30 cellular contexts compared by ENCODE assay signal in the genomic region with DNA sequence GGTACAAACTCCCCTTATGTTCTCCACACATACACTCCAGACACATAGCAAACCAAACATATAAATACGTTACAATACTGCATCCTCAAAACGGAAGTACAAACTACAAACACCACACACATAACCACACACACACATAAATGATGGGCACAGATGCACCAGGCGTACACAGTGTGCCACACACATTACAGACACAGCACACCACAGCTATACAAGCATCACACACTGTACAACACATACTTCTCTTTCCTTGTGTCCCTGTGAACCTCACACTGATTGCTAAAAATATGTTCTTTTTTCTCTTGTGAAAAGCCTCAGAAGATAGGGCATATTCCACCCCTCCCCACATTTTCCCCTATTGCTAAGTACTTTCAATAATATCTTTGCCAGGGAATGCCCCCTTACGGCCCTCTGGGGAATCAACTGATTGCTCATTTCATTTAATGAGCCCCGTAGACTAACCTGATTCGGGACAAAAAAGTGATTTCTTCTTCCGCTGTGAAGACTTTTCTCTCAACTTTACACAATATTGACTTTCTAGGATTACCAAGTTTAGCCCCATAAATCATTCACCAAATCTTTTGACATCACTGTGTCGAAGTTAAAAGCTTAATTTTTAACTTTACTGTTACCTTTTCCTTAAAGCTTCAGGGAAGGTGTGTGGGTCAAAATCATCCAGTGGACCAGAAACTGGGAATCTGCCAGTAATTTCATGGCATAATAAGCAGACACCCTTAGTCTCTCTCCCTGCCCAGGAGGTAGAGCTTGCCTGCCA. TPM values are rescaled to one million over a fixed set of nuclear protein-coding genes. Genes with fewer than 3 reads are reported as not detected.
DNase-seq lines count a peak whose midpoint lies in the region; ATAC-seq and TF ChIP-seq lines count a peak whose summit lies in the region.
"Had no signal": no experiment of that assay in that cellular context is flagged by ENCODE, and none has a peak within 500 bp of the region (broad histone marks: within the 10 kb centered on the region; RNA-seq: fewer than 3 reads in every experiment).

A gene with protein sequence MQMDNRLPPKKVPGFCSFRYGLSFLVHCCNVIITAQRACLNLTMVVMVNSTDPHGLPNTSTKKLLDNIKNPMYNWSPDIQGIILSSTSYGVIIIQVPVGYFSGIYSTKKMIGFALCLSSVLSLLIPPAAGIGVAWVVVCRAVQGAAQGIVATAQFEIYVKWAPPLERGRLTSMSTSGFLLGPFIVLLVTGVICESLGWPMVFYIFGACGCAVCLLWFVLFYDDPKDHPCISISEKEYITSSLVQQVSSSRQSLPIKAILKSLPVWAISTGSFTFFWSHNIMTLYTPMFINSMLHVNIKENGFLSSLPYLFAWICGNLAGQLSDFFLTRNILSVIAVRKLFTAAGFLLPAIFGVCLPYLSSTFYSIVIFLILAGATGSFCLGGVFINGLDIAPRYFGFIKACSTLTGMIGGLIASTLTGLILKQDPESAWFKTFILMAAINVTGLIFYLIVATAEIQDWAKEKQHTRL (minus strand): TSS at position 521 of the 775 bp plus-strand sequence. CDS start 1,495 bp downstream, outside the sequence.

- DNase-seq in DMS79 (lab: John Stamatoyannopoulos, UW), result peak; percentile 53
- DNase-seq in NCI-H69 (lab: John Stamatoyannopoulos, UW), result peak; percentile 43
- DNase-seq in kidney tubule cell (ENCODE audit: low spot score), result peak; percentile 87
- DNase-seq in progenitor cell of endocrine pancreas (ENCODE audit: low spot score, unreplicated experiment), result no peak
- DNase-seq in stimulated activated naive CD4-positive, alpha-beta T cell treated with Interleukin-2 at 50 U/mL for 16 hours (lab: John Stamatoyannopoulos, UW), result no peak
- DNase-seq in SHP77 (lab: John Stamatoyannopoulos, UW), result no peak
- DNase-seq in caudate nucleus (lab: John Stamatoyannopoulos, UW), result no peak
- DNase-seq: activated CD4-positive, alpha-beta T cell treated with anti-CD3 and anti-CD28 coated beads, Interleukin-2, amount 10 ng/mL, durations not matched to agents 7 days and 5 days; activated CD8-positive, alpha-beta memory T cell treated with anti-CD3 and anti-CD28 coated beads, Interleukin-2, amount 10 ng/mL, durations not matched to agents 7 days and 5 days; activated T-cell treated with anti-CD3 and anti-CD28 coated beads, Interleukin-2, amount 50 U/mL, for 72 hours; anterior cingulate cortex; GDM1; naive thymus-derived CD4-positive, alpha-beta T cell; NCI-H187 treated with DMSO at 0.1 percent for 48 hours; NCI-H446; retina had no signal

- no peak for ATAC-seq in HG02588 (IDR thresholded peaks at IDR 0.05; ENCODE audit: unreplicated experiment)
- ATAC-seq: activated CD8-positive, alpha-beta memory T cell treated with anti-CD3 and anti-CD28 coated beads, Interleukin-2, amount 10 ng/mL, durations not matched to agents 7 days and 5 days; activated T-cell treated with anti-CD3 and anti-CD28 coated beads, Interleukin-2, amount 50 U/mL, for 72 hours; naive thymus-derived CD4-positive, alpha-beta T cell; Right ventricle myocardium inferior; stimulated activated effector memory CD8-positive, alpha-beta T cell treated with anti-CD3 and anti-CD28 coated beads, Interleukin-12 subunit alpha, Interleukin-12 subunit beta, amount 100 ng/mL, for 72 hours had no signal

- H3K36me3 Mint-ChIP-seq in progenitor cell of endocrine pancreas (ENCODE audit: insufficient read depth), result no peaks in the 10 kb centered on the region
- H3K36me3 Mint-ChIP-seq: activated naive CD4-positive, alpha-beta T cell treated with anti-CD3 and anti-CD28 coated beads, Interleukin-2, amount 50 U/mL, for 24 hours; CD14-positive monocyte; stimulated activated effector memory CD8-positive, alpha-beta T cell treated with anti-CD3 and anti-CD28 coated beads, Interleukin-12 subunit alpha, Interleukin-12 subunit beta, amount 100 ng/mL, for 72 hours had no signal

- peak within 1 kb of the TSS; percentile 6 for H3K4me3 Mint-ChIP-seq in progenitor cell of endocrine pancreas (ENCODE audit: low read depth)
- H3K4me3 Mint-ChIP-seq: activated CD4-positive, alpha-beta T cell treated with anti-CD3 and anti-CD28 coated beads, Interleukin-2, amount 10 ng/mL, durations not matched to agents 7 days and 5 days; activated CD8-positive, alpha-beta memory T cell treated with anti-CD3 and anti-CD28 coated beads, Interleukin-2, amount 10 ng/mL, durations not matched to agents 7 days and 5 days; activated naive CD4-positive, alpha-beta T cell treated with anti-CD3 and anti-CD28 coated beads, Interleukin-2, amount 50 U/mL, for 24 hours; activated T-cell treated with anti-CD3 and anti-CD28 coated beads, Interleukin-2, amount 50 U/mL, for 72 hours; CD14-positive monocyte; dendritic cell treated with granulocyte-macrophage colony-stimulating factor and Interleukin-4, amounts not matched to agents 40 ng/mL and 50 ng/mL, for 4 days; naive thymus-derived CD4-positive, alpha-beta T cell; stimulated activated effector memory CD8-positive, alpha-beta T cell treated with anti-CD3 and anti-CD28 coated beads, Interleukin-12 subunit alpha, Interleukin-12 subunit beta, amount 100 ng/mL, for 72 hours; T-helper 2 cell treated with Interferon-gamma antibody and Interleukin-4, amounts not matched to agents 5 μg/mL and 100 μg/mL, for 36 hours had no signal

- H3K9me3 Mint-ChIP-seq in progenitor cell of endocrine pancreas (ENCODE audit: low read depth), result no peaks in the 10 kb centered on the region
- H3K9me3 Mint-ChIP-seq: activated CD4-positive, alpha-beta T cell treated with anti-CD3 and anti-CD28 coated beads, Interleukin-2, amount 10 ng/mL, durations not matched to agents 7 days and 5 days; activated naive CD4-positive, alpha-beta T cell treated with anti-CD3 and anti-CD28 coated beads, Interleukin-2, amount 50 U/mL, for 24 hours; dendritic cell treated with granulocyte-macrophage colony-stimulating factor and Interleukin-4, amounts not matched to agents 40 ng/mL and 50 ng/mL, for 4 days; stimulated activated effector memory CD8-positive, alpha-beta T cell treated with anti-CD3 and anti-CD28 coated beads, Interleukin-12 subunit alpha, Interleukin-12 subunit beta, amount 100 ng/mL, for 72 hours; T-helper 2 cell treated with Interferon-gamma antibody and Interleukin-4, amounts not matched to agents 5 μg/mL and 100 μg/mL, for 36 hours had no signal

- TF ChIP-seq CTCF in progenitor cell of endocrine pancreas (IDR thresholded peaks at IDR 0.05; ENCODE audit: unreplicated experiment), result peak; percentile 34

- H3K27me3 Mint-ChIP-seq in progenitor cell of endocrine pancreas, result no peaks in the 10 kb centered on the region
- H3K27me3 Mint-ChIP-seq: dendritic cell treated with granulocyte-macrophage colony-stimulating factor and Interleukin-4, amounts not matched to agents 40 ng/mL and 50 ng/mL, for 4 days had no signal

- H3K27ac Mint-ChIP-seq in progenitor cell of endocrine pancreas, result no peak within 1 kb of the TSS
- H3K27ac Mint-ChIP-seq: activated CD4-positive, alpha-beta T cell treated with anti-CD3 and anti-CD28 coated beads, Interleukin-2, amount 10 ng/mL, durations not matched to agents 7 days and 5 days; activated CD8-positive, alpha-beta memory T cell treated with anti-CD3 and anti-CD28 coated beads, Interleukin-2, amount 10 ng/mL, durations not matched to agents 7 days and 5 days; activated naive CD4-positive, alpha-beta T cell treated with anti-CD3 and anti-CD28 coated beads, Interleukin-2, amount 50 U/mL, for 24 hours; CD14-positive monocyte; dendritic cell treated with granulocyte-macrophage colony-stimulating factor and Interleukin-4, amounts not matched to agents 40 ng/mL and 50 ng/mL, for 4 days; naive thymus-derived CD4-positive, alpha-beta T cell; stimulated activated effector memory CD8-positive, alpha-beta T cell treated with anti-CD3 and anti-CD28 coated beads, Interleukin-12 subunit alpha, Interleukin-12 subunit beta, amount 100 ng/mL, for 72 hours; T-helper 2 cell treated with Interferon-gamma antibody and Interleukin-4, amounts not matched to agents 5 μg/mL and 100 μg/mL, for 36 hours had no signal

- H3K27ac ChIP-seq in caudate nucleus (ENCODE audit: low read depth, low read length), result no peak within 1 kb of the TSS
- H3K27ac ChIP-seq: cardiac muscle cell, KMS-11, suprapubic skin had no signal

- H3K4me1 Mint-ChIP-seq in progenitor cell of endocrine pancreas (ENCODE audit: low read depth), result peaks cover 25% of the 10 kb centered on the region
- H3K4me1 Mint-ChIP-seq: activated naive CD4-positive, alpha-beta T cell treated with anti-CD3 and anti-CD28 coated beads, Interleukin-2, amount 50 U/mL, for 24 hours; CD14-positive monocyte; stimulated activated effector memory CD8-positive, alpha-beta T cell treated with anti-CD3 and anti-CD28 coated beads, Interleukin-12 subunit alpha, Interleukin-12 subunit beta, amount 100 ng/mL, for 72 hours had no signal

RNA-seq across cellular contexts. Expression of the gene that starts here (rescaled TPM):
- total RNA-seq in progenitor cell of endocrine pancreas, result 0.49 TPM in 1 of 2 replicates, not detected in the other
- total RNA-seq: activated CD4-positive, alpha-beta T cell treated with anti-CD3 and anti-CD28 coated beads, Interleukin-2, amount 10 ng/mL, durations not matched to agents 7 days and 5 days; activated CD8-positive, alpha-beta memory T cell treated with anti-CD3 and anti-CD28 coated beads, Interleukin-2, amount 10 ng/mL, durations not matched to agents 7 days and 5 days; cardiac muscle cell; glomerular endothelial cell; mesenteric fat pad; naive thymus-derived CD4-positive, alpha-beta T cell; OCI-LY7; omental fat pad; Right ventricle myocardium inferior; suprapubic skin had no signal

Comparison
In these comparisons a context has a peak if more than half of its experiments do, and no peak if none do; other contexts are left out.
1. DNase-seq: peak in DMS79 (single experiment), NCI-H69 (single experiment) and kidney tubule cell (single experiment); none in progenitor cell of endocrine pancreas (single experiment), stimulated activated naive CD4-positive, alpha-beta T cell treated with Interleukin-2 at 50 U/mL for 16 hours (single experiment), SHP77 (0 of 2) and caudate nucleus (0 of 61).